10 cellular contexts compared by ENCODE assay signal in the genomic region with DNA sequence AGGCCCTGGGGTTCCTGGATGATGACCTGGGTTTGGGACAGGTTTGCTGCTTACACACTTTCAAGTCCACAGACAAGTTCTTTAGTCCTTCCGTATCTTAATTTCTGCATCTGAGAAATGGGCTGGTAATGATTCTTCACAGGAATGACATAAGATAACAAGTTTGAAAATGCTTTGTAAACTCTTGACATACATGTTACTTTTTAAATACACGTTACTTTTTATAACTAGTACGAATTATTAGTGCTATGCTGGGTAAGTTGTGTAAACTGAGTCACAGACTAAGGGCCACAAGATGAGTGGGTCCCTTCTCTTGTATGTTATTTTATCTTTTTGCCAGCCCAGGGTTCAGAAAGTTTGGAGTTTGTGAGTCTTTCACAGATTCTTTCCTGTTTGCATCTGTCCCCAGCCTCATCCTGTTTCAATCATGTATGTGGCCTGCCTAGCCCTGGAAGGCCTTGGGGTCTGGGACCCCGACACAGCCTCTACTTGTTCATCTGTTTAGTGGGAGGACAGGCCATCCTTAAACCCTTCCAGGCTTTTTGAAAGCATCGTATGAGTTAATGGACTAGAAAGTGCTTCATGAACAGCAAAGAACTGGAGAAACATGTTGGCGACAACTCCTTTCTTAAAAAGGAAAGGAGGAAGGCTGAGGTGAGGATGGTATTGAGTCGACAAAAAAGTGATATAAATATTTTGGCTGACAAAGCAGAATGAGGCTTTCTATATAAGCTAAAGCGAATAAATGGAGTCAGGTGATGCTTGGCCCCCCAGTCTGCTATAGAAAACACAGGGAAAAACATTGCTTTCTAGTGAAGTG. TPM values are rescaled to one million over a fixed set of nuclear protein-coding genes. Genes with fewer than 3 reads are reported as not detected.
A peak's percentile ranks its signal among the peaks of the same experiment; 100 is the strongest.
DNase-seq lines count a peak whose midpoint lies in the region; FAIRE-seq and TF ChIP-seq lines count a peak whose summit lies in the region.
"Had no signal": no experiment of that assay in that cellular context is flagged by ENCODE, and none has a peak within 500 bp of the region (broad histone marks: within the 10 kb centered on the region; RNA-seq: fewer than 3 reads in every experiment).

No MANE protein-coding gene starts in this region.

- H3K9me3 Mint-ChIP-seq in activated CD4-positive, alpha-beta T cell treated with anti-CD3 and anti-CD28 coated beads, Interleukin-2, amount 10 ng/mL, durations not matched to agents 7 days and 5 days: peaks cover 4% of the 10 kb centered on the region
- H3K9me3 Mint-ChIP-seq in type B pancreatic cell: peaks cover 8% of the 10 kb centered on the region

- H3K27me3 Mint-ChIP-seq in activated CD4-positive, alpha-beta T cell treated with anti-CD3 and anti-CD28 coated beads, Interleukin-2, amount 10 ng/mL, durations not matched to agents 7 days and 5 days: no peaks in the 10 kb centered on the region
- H3K27me3 Mint-ChIP-seq in type B pancreatic cell: no peaks in the 10 kb centered on the region

- H3K4me1 ChIP-seq in mucosa of stomach (ENCODE audit: control insufficient read depth, insufficient read depth, low read length): peaks cover 16% of the 10 kb centered on the region

- CTCF ChIA-PET in activated CD4-positive, alpha-beta T cell treated with anti-CD3 and anti-CD28 coated beads, Interleukin-2, amount 10 ng/mL, durations not matched to agents 7 days and 5 days (lab: Charles Lee): no interaction called here

- no peaks in the 10 kb centered on the region for H3K27me3 ChIP-seq in bronchial epithelial cell (ENCODE audit: control insufficient read depth, insufficient read depth, low read length)
- no peaks in the 10 kb centered on the region for H3K27me3 ChIP-seq in mucosa of stomach (ENCODE audit: control insufficient read depth, insufficient read depth, low read length)

- no peak overlapping the region for H3K4me3 ChIP-seq in bronchial epithelial cell (ENCODE audit: low read depth, low read length)
- H3K4me3 ChIP-seq in mucosa of stomach (ENCODE audit: low read length): peak overlapping the region; percentile 15

- TF ChIP-seq CTCF in bronchial epithelial cell (IDR thresholded peaks at IDR 0.05; ENCODE audit: insufficient read depth, low read length, severe bottlenecking) (no peak), type B pancreatic cell (conservative IDR thresholded peaks at IDR 0.05) (no peak), D721Med (IDR thresholded peaks at IDR 0.05; ENCODE audit: insufficient read depth, missing control alignments) (no peak)

- peak overlapping the region; percentile 22 for H3K9ac ChIP-seq in mucosa of stomach (ENCODE audit: low read length)

- H3K36me3 ChIP-seq in bronchial epithelial cell (ENCODE audit: control insufficient read depth, insufficient read depth, low read length) (no peaks in the 10 kb centered on the region), mucosa of stomach (ENCODE audit: control insufficient read depth, insufficient read depth, low read length) (no peaks in the 10 kb centered on the region)

- H3K36me3 Mint-ChIP-seq in activated CD4-positive, alpha-beta T cell treated with anti-CD3 and anti-CD28 coated beads, Interleukin-2, amount 10 ng/mL, durations not matched to agents 7 days and 5 days (ENCODE audit: low read depth): peaks cover 3% of the 10 kb centered on the region
- peaks cover 34% of the 10 kb centered on the region for H3K36me3 Mint-ChIP-seq in type B pancreatic cell

- H3K9me3 ChIP-seq in mucosa of stomach (ENCODE audit: control insufficient read depth, low read length): no peaks in the 10 kb centered on the region

- H3K27ac Mint-ChIP-seq in activated CD4-positive, alpha-beta T cell treated with anti-CD3 and anti-CD28 coated beads, Interleukin-2, amount 10 ng/mL, durations not matched to agents 7 days and 5 days: peak overlapping the region; percentile 83
- peak overlapping the region; percentile 79 for H3K27ac Mint-ChIP-seq in type B pancreatic cell

- no peak overlapping the region for H3K4me3 Mint-ChIP-seq in activated CD4-positive, alpha-beta T cell treated with anti-CD3 and anti-CD28 coated beads, Interleukin-2, amount 10 ng/mL, durations not matched to agents 7 days and 5 days
- peak overlapping the region; percentile 30 for H3K4me3 Mint-ChIP-seq in type B pancreatic cell

- POLR2A ChIA-PET in activated CD4-positive, alpha-beta T cell treated with anti-CD3 and anti-CD28 coated beads, Interleukin-2, amount 10 ng/mL, durations not matched to agents 7 days and 5 days (lab: Charles Lee): no interaction called here

- DNase-seq in activated CD4-positive, alpha-beta T cell treated with anti-CD3 and anti-CD28 coated beads, Interleukin-2, amount 10 ng/mL, durations not matched to agents 7 days and 5 days: no peak
- DNase-seq in activated CD4-positive, alpha-beta T cell treated with anti-CD3 and anti-CD28 coated beads, Interleukin-2, amount 50 U/mL, for 48 hours: no peak
- DNase-seq in bronchial epithelial cell (ENCODE audit: low read depth): peak; percentile 12
- no peak for DNase-seq in type B pancreatic cell (ENCODE audit: extremely low spot score, unreplicated experiment)
- no peak for DNase-seq in NCI-H2029 (lab: John Stamatoyannopoulos, UW)
- no peak for DNase-seq in D721Med (ENCODE audit: insufficient read length, low spot score)
- DNase-seq in glomerular visceral epithelial cell (ENCODE audit: extremely low spot score): no peak
- DNase-seq: NCI-H1417 treated with DMSO at 0.1 percent for 48 hours, NCI-H774 had no signal

- peaks cover 21% of the 10 kb centered on the region for H3K4me1 Mint-ChIP-seq in activated CD4-positive, alpha-beta T cell treated with anti-CD3 and anti-CD28 coated beads, Interleukin-2, amount 10 ng/mL, durations not matched to agents 7 days and 5 days
- H3K4me1 Mint-ChIP-seq in type B pancreatic cell (ENCODE audit: unreplicated experiment): peaks cover 62% of the 10 kb centered on the region

- FAIRE-seq in bronchial epithelial cell (lab: Jason Lieb, UNC) (no peak), D721Med (lab: Jason Lieb, UNC) (no peak)

RNA-seq across cellular contexts. Expression of a gene that starts 9.3 kb away (rescaled TPM):
- total RNA-seq in activated CD4-positive, alpha-beta T cell treated with anti-CD3 and anti-CD28 coated beads, Interleukin-2, amount 10 ng/mL, durations not matched to agents 7 days and 5 days: under 1 TPM; 0.21 to 0.27 TPM
- total RNA-seq in bronchial epithelial cell: 1.3 and 1.6 TPM in 2 replicates
- 23.7 and 51.5 TPM in 2 replicates for total RNA-seq in type B pancreatic cell (ENCODE audit: low replicate concordance)
